ENCODE assay signal across 17 cellular contexts in the genomic region with DNA sequence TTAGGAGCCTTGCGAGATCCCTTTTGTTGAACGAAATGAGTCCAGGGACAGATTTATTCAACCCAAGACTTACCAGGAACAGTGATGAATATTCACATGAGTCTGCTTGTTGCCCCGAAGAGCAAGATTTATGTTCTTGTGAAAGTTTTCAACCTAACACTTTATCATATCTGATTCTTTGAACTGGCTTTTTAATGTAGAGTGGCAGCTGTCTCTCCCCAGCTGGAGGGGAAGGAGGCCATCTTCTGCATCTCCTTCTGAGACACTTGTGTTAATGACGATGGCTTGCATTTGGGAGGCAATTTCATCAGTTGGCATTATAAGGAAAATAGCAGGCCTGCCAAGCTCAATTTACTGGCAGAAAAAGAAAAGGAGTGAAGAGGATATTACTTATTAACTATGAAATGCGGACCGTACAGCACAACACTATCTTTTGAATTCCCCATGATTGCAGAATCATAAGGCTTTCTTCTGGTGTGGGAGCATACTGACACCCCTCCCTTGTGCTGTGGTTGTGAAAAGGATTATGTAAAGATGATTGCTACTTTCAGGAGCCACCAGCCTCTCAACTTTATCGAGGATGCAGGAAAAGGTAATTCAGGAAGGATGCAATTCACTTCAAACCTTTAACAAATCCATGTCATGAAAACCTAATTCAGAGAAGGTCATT. TPM values are rescaled to one million over a fixed set of nuclear protein-coding genes. Genes with fewer than 3 reads are reported as not detected.
DNase-seq lines count a peak whose midpoint lies in the region; ATAC-seq and TF ChIP-seq lines count a peak whose summit lies in the region.
"Had no signal": no experiment of that assay in that cellular context is flagged by ENCODE, and none has a peak within 500 bp of the region (broad histone marks: within the 10 kb centered on the region; RNA-seq: fewer than 3 reads in every experiment).

No MANE protein-coding gene starts in this region.

- no peaks in the 10 kb centered on the region for H3K27me3 Mint-ChIP-seq in activated naive CD4-positive, alpha-beta T cell treated with anti-CD3 and anti-CD28 coated beads for 36 hours (ENCODE audit: low read depth)
- H3K27me3 Mint-ChIP-seq in activated B cell treated with CpG ODN at 0.5 μM for 24 hours: no peaks in the 10 kb centered on the region
- no peaks in the 10 kb centered on the region for H3K27me3 Mint-ChIP-seq in central memory CD8-positive, alpha-beta T cell

- TF ChIP-seq CTCF in activated B cell treated with CpG ODN at 0.5 μM for 24 hours (IDR thresholded peaks at IDR 0.05) (no peak), prostate gland (IDR thresholded peaks at IDR 0.05) (no peak)

- peak; percentile 42 for DNase-seq in activated naive CD4-positive, alpha-beta T cell treated with anti-CD3 and anti-CD28 coated beads for 36 hours
- no peak for DNase-seq in activated naive CD4-positive, alpha-beta T cell treated with anti-CD3 and anti-CD28 coated beads, Interleukin-2, amount 50 U/mL, for 16 hours
- DNase-seq in activated B cell treated with CpG ODN at 0.5 μM for 24 hours (no peak), GM03348 (ENCODE audit: low spot score) (no peak), prostate gland (ENCODE audit: low spot score) (no peak)
- no peak for DNase-seq in central memory CD8-positive, alpha-beta T cell (ENCODE audit: low spot score in 2 of 2)
- DNase-seq in stimulated activated effector memory CD8-positive, alpha-beta T cell treated with anti-CD3 and anti-CD28 coated beads, Interleukin-12 subunit alpha, Interleukin-12 subunit beta, amount 100 ng/mL, for 72 hours (ENCODE audit: low spot score in 2 of 2): no peak
- DNase-seq: DND-41, HFFc6, left ventricle myocardium inferior, NCI-H187 treated with DMSO at 0.1 percent for 48 hours, NCI-H446 treated with DMSO at 0.1 percent for 48 hours, transverse colon had no signal

- no peak overlapping the region for H3K4me3 Mint-ChIP-seq in activated naive CD4-positive, alpha-beta T cell treated with anti-CD3 and anti-CD28 coated beads for 36 hours
- H3K4me3 Mint-ChIP-seq in activated B cell treated with CpG ODN at 0.5 μM for 24 hours: no peak overlapping the region
- H3K4me3 Mint-ChIP-seq in central memory CD8-positive, alpha-beta T cell: peak overlapping the region; percentile 29
- peak overlapping the region; percentile 11 for H3K4me3 Mint-ChIP-seq in stimulated activated effector memory CD8-positive, alpha-beta T cell treated with anti-CD3 and anti-CD28 coated beads, Interleukin-12 subunit alpha, Interleukin-12 subunit beta, amount 100 ng/mL, for 72 hours
- H3K4me3 Mint-ChIP-seq: HFFc6 had no signal

- H3K9me3 Mint-ChIP-seq in activated naive CD4-positive, alpha-beta T cell treated with anti-CD3 and anti-CD28 coated beads for 36 hours: no peaks in the 10 kb centered on the region
- no peaks in the 10 kb centered on the region for H3K9me3 Mint-ChIP-seq in activated B cell treated with CpG ODN at 0.5 μM for 24 hours
- H3K9me3 Mint-ChIP-seq in central memory CD8-positive, alpha-beta T cell: no peaks in the 10 kb centered on the region
- no peaks in the 10 kb centered on the region for H3K9me3 Mint-ChIP-seq in stimulated activated effector memory CD8-positive, alpha-beta T cell treated with anti-CD3 and anti-CD28 coated beads, Interleukin-12 subunit alpha, Interleukin-12 subunit beta, amount 100 ng/mL, for 72 hours
- H3K9me3 Mint-ChIP-seq: HFFc6 had no signal

- POLR2A ChIA-PET in activated B cell treated with CpG ODN at 0.5 μM for 24 hours (lab: Charles Lee): interaction anchor here (0.7 to 21.8 kb wide), 6 partner anchors 9 to 1076 kb away, joined by 3 to 1885 read pairs (median 4); a partner anchor contains a TSS

- no peaks in the 10 kb centered on the region for H3K9me3 ChIP-seq in prostate gland
- H3K9me3 ChIP-seq: left ventricle myocardium inferior, transverse colon had no signal

- no peaks in the 10 kb centered on the region for H3K36me3 Mint-ChIP-seq in activated naive CD4-positive, alpha-beta T cell treated with anti-CD3 and anti-CD28 coated beads for 36 hours (ENCODE audit: low read depth)
- H3K36me3 Mint-ChIP-seq in activated B cell treated with CpG ODN at 0.5 μM for 24 hours (ENCODE audit: low read depth): no peaks in the 10 kb centered on the region
- H3K36me3 Mint-ChIP-seq in central memory CD8-positive, alpha-beta T cell (ENCODE audit: insufficient read depth): peaks cover 18% of the 10 kb centered on the region
- H3K36me3 Mint-ChIP-seq in stimulated activated effector memory CD8-positive, alpha-beta T cell treated with anti-CD3 and anti-CD28 coated beads, Interleukin-12 subunit alpha, Interleukin-12 subunit beta, amount 100 ng/mL, for 72 hours: no peaks in the 10 kb centered on the region

- intact Hi-C loops in activated naive CD4-positive, alpha-beta T cell treated with anti-CD3 and anti-CD28 coated beads for 36 hours (cut with micrococcal nuclease): loop anchor here (5.0 kb wide), 1 partner anchor 240 kb away; no protein-coding TSS in a partner anchor
- intact Hi-C loops in activated B cell treated with CpG ODN at 0.5 μM for 24 hours (cut with micrococcal nuclease): no loop called here
- intact Hi-C loops in prostate gland (cut with DNase I): loop anchor here (10.0 kb wide), 2 partner anchors 183 to 1053 kb away; a partner anchor contains a TSS

- peaks cover 93% of the 10 kb centered on the region for H3K4me1 Mint-ChIP-seq in activated naive CD4-positive, alpha-beta T cell treated with anti-CD3 and anti-CD28 coated beads for 36 hours (ENCODE audit: low read depth)
- H3K4me1 Mint-ChIP-seq in activated B cell treated with CpG ODN at 0.5 μM for 24 hours: peaks cover 82% of the 10 kb centered on the region
- peaks cover 80% of the 10 kb centered on the region for H3K4me1 Mint-ChIP-seq in central memory CD8-positive, alpha-beta T cell
- peaks cover 92% of the 10 kb centered on the region for H3K4me1 Mint-ChIP-seq in stimulated activated effector memory CD8-positive, alpha-beta T cell treated with anti-CD3 and anti-CD28 coated beads, Interleukin-12 subunit alpha, Interleukin-12 subunit beta, amount 100 ng/mL, for 72 hours

- CTCF ChIA-PET in activated naive CD4-positive, alpha-beta T cell treated with anti-CD3 and anti-CD28 coated beads for 36 hours (lab: Charles Lee): interaction anchor here (11.7 kb wide), 1 partner anchor 51 kb away, joined by 205 read pairs; a partner anchor contains a TSS
- CTCF ChIA-PET in activated B cell treated with CpG ODN at 0.5 μM for 24 hours (lab: Charles Lee): interaction anchor here (13.7 kb wide), 1 partner anchor 54 kb away, joined by 426 read pairs; a partner anchor contains a TSS

- no peaks in the 10 kb centered on the region for H3K36me3 ChIP-seq in prostate gland
- H3K36me3 ChIP-seq: left ventricle myocardium inferior, transverse colon had no signal

- H3K27ac ChIP-seq in prostate gland: no peak overlapping the region
- H3K27ac ChIP-seq: left ventricle myocardium inferior, RWPE1, transverse colon had no signal

- H3K4me3 ChIP-seq in prostate gland: no peak overlapping the region
- H3K4me3 ChIP-seq: left ventricle myocardium inferior, transverse colon had no signal

- H3K27me3 ChIP-seq in prostate gland (replicated peaks; ENCODE audit: insufficient read depth): no peaks in the 10 kb centered on the region
- H3K27me3 ChIP-seq: transverse colon had no signal

- no peak for TF ChIP-seq POLR2A in prostate gland (IDR thresholded peaks at IDR 0.05)

- WGBS in prostate gland: 73% methylated on average over 7 of the region's 7 CpGs

- no peaks in the 10 kb centered on the region for H3K4me1 ChIP-seq in prostate gland (replicated peaks)

- no peak for ATAC-seq in activated B cell treated with CpG ODN at 0.5 μM for 24 hours (ENCODE audit: low read depth)
- no peak for ATAC-seq in central memory CD8-positive, alpha-beta T cell (replicated peaks; ENCODE audit: extremely low read depth, poor library complexity, severe bottlenecking)
- ATAC-seq in stimulated activated effector memory CD8-positive, alpha-beta T cell treated with anti-CD3 and anti-CD28 coated beads, Interleukin-12 subunit alpha, Interleukin-12 subunit beta, amount 100 ng/mL, for 72 hours: no peak
- no peak for ATAC-seq in HG03565 (IDR thresholded peaks at IDR 0.05; ENCODE audit: unreplicated experiment)

- peak overlapping the region; percentile 11 for H3K27ac Mint-ChIP-seq in activated naive CD4-positive, alpha-beta T cell treated with anti-CD3 and anti-CD28 coated beads for 36 hours
- peak overlapping the region; percentile 50 for H3K27ac Mint-ChIP-seq in activated B cell treated with CpG ODN at 0.5 μM for 24 hours
- peak overlapping the region; percentile 96 for H3K27ac Mint-ChIP-seq in central memory CD8-positive, alpha-beta T cell (ENCODE audit: low read depth)
- H3K27ac Mint-ChIP-seq in stimulated activated effector memory CD8-positive, alpha-beta T cell treated with anti-CD3 and anti-CD28 coated beads, Interleukin-12 subunit alpha, Interleukin-12 subunit beta, amount 100 ng/mL, for 72 hours: no peak overlapping the region
- H3K27ac Mint-ChIP-seq: HFFc6 had no signal

RNA-seq across cellular contexts. Expression of a gene that starts 35.6 kb away (rescaled TPM):
- 100 to 1,000 TPM; 102 to 112 TPM for total RNA-seq in activated naive CD4-positive, alpha-beta T cell treated with anti-CD3 and anti-CD28 coated beads for 36 hours
- total RNA-seq in activated B cell treated with CpG ODN at 0.5 μM for 24 hours: 140 TPM in 2 replicates
- 10 to 100 TPM; 65.7 to 82.0 TPM for total RNA-seq in prostate gland

RNA-seq across cellular contexts. Expression of a gene that starts 46.7 kb away (rescaled TPM):
- total RNA-seq in activated naive CD4-positive, alpha-beta T cell treated with anti-CD3 and anti-CD28 coated beads for 36 hours: 100 to 1,000 TPM; 150 to 156 TPM
- 572 and 573 TPM in 2 replicates for total RNA-seq in activated B cell treated with CpG ODN at 0.5 μM for 24 hours
- total RNA-seq in prostate gland: under 1 TPM in 1 of 2 donors, not detected in 1; 0.40 TPM
- total RNA-seq: astrocyte, cerebellum, HFFc6, left ventricle myocardium inferior had no signal

RNA-seq across cellular contexts. Expression of a gene that starts 53.0 kb away (rescaled TPM):
- total RNA-seq in activated naive CD4-positive, alpha-beta T cell treated with anti-CD3 and anti-CD28 coated beads for 36 hours: not detected
- not detected in 2 replicates for total RNA-seq in activated B cell treated with CpG ODN at 0.5 μM for 24 hours
- total RNA-seq in prostate gland: under 1 TPM; 0.05 to 0.91 TPM
- total RNA-seq: HFFc6 had no signal

Comparison
In these comparisons a context has a peak if more than half of its experiments do, and no peak if none do; other contexts are left out.
1. H3K4me3 Mint-ChIP-seq: peak in central memory CD8-positive, alpha-beta T cell (single experiment) and stimulated activated effector memory CD8-positive, alpha-beta T cell treated with anti-CD3 and anti-CD28 coated beads, Interleukin-12 subunit alpha, Interleukin-12 subunit beta, amount 100 ng/mL, for 72 hours (single experiment); none in activated naive CD4-positive, alpha-beta T cell treated with anti-CD3 and anti-CD28 coated beads for 36 hours (single experiment) and activated B cell treated with CpG ODN at 0.5 μM for 24 hours (single experiment).
2. RNA of a gene that starts 46.7 kb away (total RNA-seq): 572 to 573 TPM in activated B cell treated with CpG ODN at 0.5 μM for 24 hours and 150 to 156 TPM in activated naive CD4-positive, alpha-beta T cell treated with anti-CD3 and anti-CD28 coated beads for 36 hours; 0.40 TPM in prostate gland; every median in the first group is over 100 times any median in the second.